23 cellular contexts compared by ENCODE assay signal in the genomic region with DNA sequence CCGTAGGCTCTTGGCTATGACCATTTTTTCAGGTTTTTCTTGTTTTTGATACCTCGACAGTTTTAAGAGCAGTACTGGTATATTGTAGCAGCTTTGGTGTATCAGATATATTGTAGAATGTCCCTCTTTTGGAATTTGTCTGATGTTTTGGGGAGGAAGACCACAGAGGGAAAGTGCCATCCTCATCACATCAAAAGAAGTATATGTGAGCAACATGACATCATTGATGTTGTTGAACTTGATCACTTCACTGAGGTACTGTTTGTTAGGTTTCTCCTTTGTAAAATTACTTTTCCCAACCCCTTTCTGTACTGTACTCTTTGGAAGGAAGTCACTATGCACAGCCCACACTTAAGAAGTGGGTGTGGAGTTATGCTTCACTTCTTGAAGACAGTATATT.
"Had no signal": no experiment of that assay in that cellular context is flagged by ENCODE, and none has a peak within 500 bp of the region (broad histone marks: within the 10 kb centered on the region; RNA-seq: fewer than 3 reads in every experiment).

No MANE protein-coding gene starts in this region.

- H3K36me3 ChIP-seq: brain microvascular endothelial cell, gastroesophageal sphincter, thoracic aorta, uterus had no signal

- H3K27me3 Mint-ChIP-seq: activated CD4-positive, alpha-beta memory T cell treated with anti-CD3 and anti-CD28 coated beads, Interleukin-2, amount 10 ng/mL, durations not matched to agents 7 days and 5 days; activated CD4-positive, alpha-beta T cell treated with anti-CD3 and anti-CD28 coated beads, Interleukin-2, amount 10 ng/mL, durations not matched to agents 24 days and 14 days; activated naive CD8-positive, alpha-beta T cell treated with anti-CD3 and anti-CD28 coated beads, Interleukin-2, amount 10 ng/mL, durations not matched to agents 7 days and 5 days; activated T-cell treated with anti-CD3 and anti-CD28 coated beads, Interleukin-2, amount 50 U/mL, for 24 hours; stimulated activated naive CD8-positive, alpha-beta T cell treated with anti-CD3 and anti-CD28 coated beads, Interleukin-15, Interleukin-2, amounts not matched to agents 100 ng/mL and 50 ng/mL, for 24 hours; type B pancreatic cell had no signal

- H3K27me3 ChIP-seq: brain microvascular endothelial cell, gastroesophageal sphincter, hepatocyte, spleen, uterus had no signal

- ATAC-seq: gastroesophageal sphincter, left ventricle myocardium superior, right cardiac atrium had no signal

- H3K9me3 Mint-ChIP-seq: activated CD4-positive, alpha-beta memory T cell treated with anti-CD3 and anti-CD28 coated beads, Interleukin-2, amount 10 ng/mL, durations not matched to agents 7 days and 5 days; activated CD4-positive, alpha-beta T cell treated with anti-CD3 and anti-CD28 coated beads, Interleukin-2, amount 10 ng/mL, durations not matched to agents 24 days and 14 days; activated naive CD8-positive, alpha-beta T cell treated with anti-CD3 and anti-CD28 coated beads, Interleukin-2, amount 10 ng/mL, durations not matched to agents 7 days and 5 days; activated T-cell treated with anti-CD3 and anti-CD28 coated beads, Interleukin-2, amount 50 U/mL, for 24 hours; neural crest cell; stimulated activated naive CD8-positive, alpha-beta T cell treated with anti-CD3 and anti-CD28 coated beads, Interleukin-15, Interleukin-2, amounts not matched to agents 100 ng/mL and 50 ng/mL, for 24 hours; type B pancreatic cell had no signal

- H3K27ac Mint-ChIP-seq: activated CD4-positive, alpha-beta memory T cell treated with anti-CD3 and anti-CD28 coated beads, Interleukin-2, amount 10 ng/mL, durations not matched to agents 7 days and 5 days; activated CD4-positive, alpha-beta T cell treated with anti-CD3 and anti-CD28 coated beads, Interleukin-2, amount 10 ng/mL, durations not matched to agents 24 days and 14 days; activated naive CD8-positive, alpha-beta T cell treated with anti-CD3 and anti-CD28 coated beads, Interleukin-2, amount 10 ng/mL, durations not matched to agents 7 days and 5 days; activated T-cell treated with anti-CD3 and anti-CD28 coated beads, Interleukin-2, amount 50 U/mL, for 24 hours; stimulated activated naive CD8-positive, alpha-beta T cell treated with anti-CD3 and anti-CD28 coated beads, Interleukin-15, Interleukin-2, amounts not matched to agents 100 ng/mL and 50 ng/mL, for 24 hours; type B pancreatic cell had no signal

- H3K27ac ChIP-seq: brain microvascular endothelial cell, gastroesophageal sphincter, hepatocyte, thoracic aorta, uterus, VCaP had no signal

- H3K4me3 ChIP-seq: gastroesophageal sphincter, hepatocyte, spleen, thoracic aorta, uterus had no signal

- H3K9me3 ChIP-seq: gastroesophageal sphincter, spleen, thoracic aorta, uterus had no signal

- DNase-seq: activated CD4-positive, alpha-beta memory T cell treated with anti-CD3 and anti-CD28 coated beads, Interleukin-2, amount 10 ng/mL, durations not matched to agents 7 days and 5 days; activated CD4-positive, alpha-beta T cell treated with anti-CD3 and anti-CD28 coated beads, Interleukin-2, amount 10 ng/mL, durations not matched to agents 24 days and 14 days; activated CD4-positive, CD25-positive, alpha-beta regulatory T cell treated with anti-CD3 and anti-CD28 coated beads, Interleukin-2, amount 50 U/mL, for 72 hours; activated CD8-positive, alpha-beta memory T cell treated with anti-CD3 and anti-CD28 coated beads, Interleukin-2, amount 50 U/mL, for 48 hours; activated naive CD4-positive, alpha-beta T cell treated with Interleukin-2 at 50 U/mL for 16 hours; activated naive CD8-positive, alpha-beta T cell treated with anti-CD3 and anti-CD28 coated beads, Interleukin-2, amount 10 ng/mL, durations not matched to agents 7 days and 5 days; activated T-cell treated with anti-CD3 and anti-CD28 coated beads, Interleukin-2, amount 50 U/mL, for 24 hours; amniotic stem cell; brain microvascular endothelial cell; cortex of kidney; islet precursor cell; left ventricle myocardium superior; right cardiac atrium; spleen; T-helper 9 cell; uterus had no signal

- H3K4me3 Mint-ChIP-seq: activated CD4-positive, alpha-beta memory T cell treated with anti-CD3 and anti-CD28 coated beads, Interleukin-2, amount 10 ng/mL, durations not matched to agents 7 days and 5 days; activated CD4-positive, alpha-beta T cell treated with anti-CD3 and anti-CD28 coated beads, Interleukin-2, amount 10 ng/mL, durations not matched to agents 24 days and 14 days; activated naive CD8-positive, alpha-beta T cell treated with anti-CD3 and anti-CD28 coated beads, Interleukin-2, amount 10 ng/mL, durations not matched to agents 7 days and 5 days; activated T-cell treated with anti-CD3 and anti-CD28 coated beads, Interleukin-2, amount 50 U/mL, for 24 hours; neural crest cell; stimulated activated naive CD8-positive, alpha-beta T cell treated with anti-CD3 and anti-CD28 coated beads, Interleukin-15, Interleukin-2, amounts not matched to agents 100 ng/mL and 50 ng/mL, for 24 hours; type B pancreatic cell had no signal
